37 cellular contexts compared by ENCODE assay signal in the genomic region with DNA sequence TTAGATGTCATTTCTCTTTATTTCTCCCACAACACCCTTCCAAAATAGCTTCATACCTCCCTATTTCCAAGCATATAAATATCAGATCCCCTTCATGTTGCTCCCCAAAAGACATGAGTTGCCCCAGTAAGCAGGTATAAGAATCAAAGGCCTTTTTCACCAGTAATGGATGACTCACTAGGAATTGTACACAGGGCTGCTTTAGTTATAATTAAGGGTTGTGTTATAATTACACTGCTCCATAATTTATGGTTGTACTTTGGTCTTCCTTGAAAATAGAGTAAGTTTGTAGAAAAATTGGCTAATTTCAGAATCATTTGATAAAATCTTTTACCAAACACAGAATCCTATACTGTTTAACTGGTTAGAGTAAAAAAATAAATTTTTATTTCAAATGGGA. TPM values are rescaled to one million over a fixed set of nuclear protein-coding genes. Genes with fewer than 3 reads are reported as not detected.
"Had no signal": no experiment of that assay in that cellular context is flagged by ENCODE, and none has a peak within 500 bp of the region (broad histone marks: within the 10 kb centered on the region; RNA-seq: fewer than 3 reads in every experiment).

No MANE protein-coding gene starts in this region.

- H3K27ac ChIP-seq: brain microvascular endothelial cell, cardiac muscle cell, PC-9, RWPE1, WERI-Rb-1 had no signal

- H3K27me3 ChIP-seq: brain microvascular endothelial cell, cardiac muscle cell, MG63 had no signal

- H3K9me3 ChIP-seq: MG63 had no signal

- H3K36me3 ChIP-seq: brain microvascular endothelial cell, cardiac muscle cell, MG63, WERI-Rb-1 had no signal

- H3K4me2 ChIP-seq: PC-9 had no signal

- ATAC-seq: activated CD8-positive, alpha-beta memory T cell treated with anti-CD3 and anti-CD28 coated beads, Interleukin-2, amount 10 ng/mL, durations not matched to agents 7 days and 5 days; activated naive CD8-positive, alpha-beta T cell treated with anti-CD3 and anti-CD28 coated beads, Interleukin-2, amount 50 U/mL, for 24 hours; Right ventricle myocardium inferior; SK-N-SH treated with all-trans-retinoic acid at 6 μM for 48 hours; T-cell; T-helper 17 cell had no signal

- H3K4me3 ChIP-seq: cardiac muscle cell, MG63, PC-9 had no signal

- H2AFZ ChIP-seq: PC-9 had no signal

- DNase-seq: activated CD4-positive, alpha-beta memory T cell treated with anti-CD3 and anti-CD28 coated beads, Interleukin-2, amount 10 ng/mL, durations not matched to agents 7 days and 5 days; activated CD4-positive, alpha-beta T cell treated with anti-CD3 and anti-CD28 coated beads for 1 hour; activated CD4-positive, alpha-beta T cell treated with anti-CD3 and anti-CD28 coated beads for 48 hours; activated CD4-positive, CD25-positive, alpha-beta regulatory T cell; activated CD8-positive, alpha-beta memory T cell treated with anti-CD3 and anti-CD28 coated beads for 24 hours; activated CD8-positive, alpha-beta memory T cell treated with anti-CD3 and anti-CD28 coated beads, Interleukin-2, amount 10 ng/mL, durations not matched to agents 7 days and 5 days; activated CD8-positive, alpha-beta memory T cell treated with anti-CD3 and anti-CD28 coated beads, Interleukin-2, amount 50 U/mL, for 48 hours; activated effector memory CD4-positive, alpha-beta T cell treated with Interleukin-2 at 50 U/mL for 16 hours; activated naive CD4-positive, alpha-beta T cell treated with anti-CD3 and anti-CD28 coated beads, Interleukin-2, amount 10 ng/mL, durations not matched to agents 7 days and 5 days; activated naive CD8-positive, alpha-beta T cell treated with anti-CD3 and anti-CD28 coated beads, Interleukin-2, amount 50 U/mL, for 24 hours; activated T-cell treated with anti-CD3 and anti-CD28 coated beads, Interleukin-2, amount 50 U/mL, for 48 hours; anterior cingulate cortex; brain microvascular endothelial cell; Karpas-422; KBM-7; MG63; NCI-H1048; NCI-H1436; NCI-H187; NCI-H2029 treated with DMSO at 0.1 percent for 48 hours; NCI-H2107; NCI-H2171; NCI-H510A; NCI-H526; NCI-H774; PC-9; SIG-M5; T-cell; T-helper 17 cell; T-helper 9 cell; WERI-Rb-1 had no signal

RNA-seq across cellular contexts. Expression of a gene that starts 8.8 kb away (rescaled TPM):
- total RNA-seq: activated CD4-positive, alpha-beta memory T cell treated with anti-CD3 and anti-CD28 coated beads, Interleukin-2, amount 10 ng/mL, durations not matched to agents 7 days and 5 days; activated CD8-positive, alpha-beta memory T cell treated with anti-CD3 and anti-CD28 coated beads, Interleukin-2, amount 10 ng/mL, durations not matched to agents 7 days and 5 days; OCI-LY7; PC-9; SK-MEL-5; T-helper 17 cell had no signal
